Comparison of ENCODE assay signal across 11 cellular contexts in the genomic region with DNA sequence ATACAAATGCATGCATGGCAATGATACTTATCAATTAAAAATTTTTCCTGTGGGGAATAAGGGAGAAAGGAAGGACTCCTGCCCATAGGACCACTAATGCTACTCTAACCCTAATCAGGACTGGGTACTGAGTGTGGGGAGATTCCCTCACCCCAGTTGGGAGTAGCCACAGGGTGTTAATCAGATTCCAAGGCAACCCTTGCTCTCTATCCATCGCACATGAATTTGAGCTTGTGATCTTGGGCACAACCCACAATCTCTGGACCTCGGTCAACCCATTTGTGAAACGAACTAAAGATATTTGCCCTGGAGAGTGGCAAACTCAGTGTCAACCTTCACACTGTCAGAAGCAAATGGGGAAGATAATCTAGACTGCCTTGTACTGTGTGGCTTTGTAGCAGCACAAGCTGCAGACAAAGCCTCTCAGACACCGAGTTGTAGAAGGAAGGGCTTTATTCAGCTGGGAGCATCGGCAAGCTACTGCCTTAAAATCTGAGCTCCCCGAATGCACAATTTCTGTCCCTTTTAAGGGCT.
DNase-seq lines count a peak whose midpoint lies in the region; ATAC-seq and TF ChIP-seq lines count a peak whose summit lies in the region.
"Had no signal": no experiment of that assay in that cellular context is flagged by ENCODE, and none has a peak within 500 bp of the region (broad histone marks: within the 10 kb centered on the region; RNA-seq: fewer than 3 reads in every experiment).

No MANE protein-coding gene starts in this region.

- H3K27ac ChIP-seq in epithelial cell of prostate: peak overlapping the region; percentile 89

- H3K4me1 Mint-ChIP-seq in stimulated activated naive B cell treated with anti-CD40 and anti-IgM and Interleukin-4, amounts not matched to agents 10 μg/mL and 1 μg/mL and 100 μg/mL, for 72 hours: peaks cover 19 to 26% of the 10 kb centered on the region in 2 donors

- no peak for TF ChIP-seq CTCF in GM13976 (IDR thresholded peaks at IDR 0.05; ENCODE audit: borderline replicate concordance, control extremely low read depth, extremely low read depth, insufficient read depth, missing control alignments)

- DNase-seq in epithelial cell of prostate (ENCODE audit: low read depth, low spot score): no peak
- no peak for DNase-seq in stimulated activated naive B cell treated with anti-CD40 and anti-IgM and Interleukin-4, amounts not matched to agents 10 μg/mL and 1 μg/mL and 100 μg/mL, for 72 hours
- DNase-seq in GM13976 (ENCODE audit: low spot score): no peak
- no peak for DNase-seq in NCI-H526 (lab: John Stamatoyannopoulos, UW)
- no peak for DNase-seq in T-helper 2 cell
- DNase-seq: activated gamma-delta T cell, DMS79, NCI-H1105 had no signal

- peak overlapping the region; percentile 96 for H3K27ac Mint-ChIP-seq in stimulated activated naive B cell treated with anti-CD40 and anti-IgM and Interleukin-4, amounts not matched to agents 10 μg/mL and 1 μg/mL and 100 μg/mL, for 72 hours

- in situ Hi-C loops in GM13976 (cut with MboI; ENCODE audit: low sequenced_read_pairs, unreplicated experiment): no loop called here

- H3K27me3 Mint-ChIP-seq in stimulated activated naive B cell treated with anti-CD40 and anti-IgM and Interleukin-4, amounts not matched to agents 10 μg/mL and 1 μg/mL and 100 μg/mL, for 72 hours: peaks cover 0 to 5% of the 10 kb centered on the region in 2 donors

- peak overlapping the region; percentile 27 to 29 for H3K4me3 Mint-ChIP-seq in stimulated activated naive B cell treated with anti-CD40 and anti-IgM and Interleukin-4, amounts not matched to agents 10 μg/mL and 1 μg/mL and 100 μg/mL, for 72 hours

- ATAC-seq in GM19025 (IDR thresholded peaks at IDR 0.05; ENCODE audit: low read depth, unreplicated experiment) (peak; percentile 20), HG03571 (IDR thresholded peaks at IDR 0.05; ENCODE audit: unreplicated experiment) (peak; percentile 30)
- ATAC-seq in stimulated activated naive B cell treated with anti-CD40 and anti-IgM and Interleukin-4, amounts not matched to agents 10 μg/mL and 1 μg/mL and 100 μg/mL, for 72 hours (replicated peaks): peak; percentile 39 to 43
- ATAC-seq: activated CD4-positive, CD25-positive, alpha-beta regulatory T cell treated with anti-CD3 and anti-CD28 coated beads, Interleukin-2, amount 50 U/mL, for 24 hours had no signal

- H3K9me3 Mint-ChIP-seq in stimulated activated naive B cell treated with anti-CD40 and anti-IgM and Interleukin-4, amounts not matched to agents 10 μg/mL and 1 μg/mL and 100 μg/mL, for 72 hours: peaks cover 8% of the 10 kb centered on the region in 2 donors

- peaks cover 2 to 11% of the 10 kb centered on the region in 2 donors for H3K36me3 Mint-ChIP-seq in stimulated activated naive B cell treated with anti-CD40 and anti-IgM and Interleukin-4, amounts not matched to agents 10 μg/mL and 1 μg/mL and 100 μg/mL, for 72 hours
